ENCODE assay signal across 8 cellular contexts in genomic region chr1:151005729-151006330, GRCh38. TPM values are rescaled to one million over a fixed set of nuclear protein-coding genes. Genes with fewer than 3 reads are reported as not detected.
DNase-seq lines count a peak whose midpoint lies in the region; ATAC-seq and TF ChIP-seq lines count a peak whose summit lies in the region.

No MANE protein-coding gene starts in this region.

- CTCF ChIA-PET in activated CD4-positive, alpha-beta T cell treated with anti-CD3 and anti-CD28 coated beads, Interleukin-2, amount 10 ng/mL, durations not matched to agents 7 days and 5 days (lab: Charles Lee): interaction anchor here (0.8 to 4.3 kb wide), 18 partner anchors 11 to 520 kb away, joined by 3 to 41 read pairs (median 3); partner anchors contain the start of genes ANXA9, C1orf56, CDC42SE1 and CERS2

- H3K36me3 Mint-ChIP-seq in activated CD4-positive, alpha-beta T cell treated with anti-CD3 and anti-CD28 coated beads, Interleukin-2, amount 10 ng/mL, durations not matched to agents 7 days and 5 days (ENCODE audit: low read depth): peaks cover 16% of the 10 kb centered on the region
- peaks cover 1% of the 10 kb centered on the region for H3K36me3 Mint-ChIP-seq in activated naive CD8-positive, alpha-beta T cell treated with anti-CD3 and anti-CD28 coated beads for 36 hours

- intact Hi-C loops in left colon (cut with DNase I, micrococcal nuclease): no loop called here
- intact Hi-C loops in testis (cut with DNase I; ENCODE audit: low total_unique reads): no loop called here

- WGBS in testis, 2 donors: 18 to 29% methylated on average over 4 of the region's 4 CpGs

- H3K4me1 ChIP-seq in testis: peaks cover 40% of the 10 kb centered on the region

- POLR2A ChIA-PET in activated CD4-positive, alpha-beta T cell treated with anti-CD3 and anti-CD28 coated beads, Interleukin-2, amount 10 ng/mL, durations not matched to agents 7 days and 5 days (lab: Charles Lee): no interaction called here

- no peak for TF ChIP-seq CTCF in testis (IDR thresholded peaks at IDR 0.05)

- H3K9me3 Mint-ChIP-seq in activated CD4-positive, alpha-beta T cell treated with anti-CD3 and anti-CD28 coated beads, Interleukin-2, amount 10 ng/mL, durations not matched to agents 7 days and 5 days: no peaks in the 10 kb centered on the region
- H3K9me3 Mint-ChIP-seq in activated naive CD8-positive, alpha-beta T cell treated with anti-CD3 and anti-CD28 coated beads for 36 hours: no peaks in the 10 kb centered on the region

- ATAC-seq in left colon: peak; percentile 2
- ATAC-seq in HG03469 (IDR thresholded peaks at IDR 0.05; ENCODE audit: unreplicated experiment): no peak

- no peak for TF ChIP-seq POLR2A in testis (IDR thresholded peaks at IDR 0.05)

- peak overlapping the region; percentile 61 to 64 for H3K4me3 ChIP-seq in testis

- no peaks in the 10 kb centered on the region for H3K27me3 ChIP-seq in testis

- peak overlapping the region; percentile 98 for H3K4me3 Mint-ChIP-seq in activated CD4-positive, alpha-beta T cell treated with anti-CD3 and anti-CD28 coated beads, Interleukin-2, amount 10 ng/mL, durations not matched to agents 7 days and 5 days
- peak overlapping the region; percentile 94 for H3K4me3 Mint-ChIP-seq in activated naive CD8-positive, alpha-beta T cell treated with anti-CD3 and anti-CD28 coated beads for 36 hours

- H3K27ac Mint-ChIP-seq in activated CD4-positive, alpha-beta T cell treated with anti-CD3 and anti-CD28 coated beads, Interleukin-2, amount 10 ng/mL, durations not matched to agents 7 days and 5 days: peak overlapping the region; percentile 94
- H3K27ac Mint-ChIP-seq in activated naive CD8-positive, alpha-beta T cell treated with anti-CD3 and anti-CD28 coated beads for 36 hours: peak overlapping the region; percentile 85

- no peaks in the 10 kb centered on the region for H3K27me3 Mint-ChIP-seq in activated CD4-positive, alpha-beta T cell treated with anti-CD3 and anti-CD28 coated beads, Interleukin-2, amount 10 ng/mL, durations not matched to agents 7 days and 5 days
- H3K27me3 Mint-ChIP-seq in activated naive CD8-positive, alpha-beta T cell treated with anti-CD3 and anti-CD28 coated beads for 36 hours: no peaks in the 10 kb centered on the region

- peaks cover 87% of the 10 kb centered on the region for H3K4me1 Mint-ChIP-seq in activated CD4-positive, alpha-beta T cell treated with anti-CD3 and anti-CD28 coated beads, Interleukin-2, amount 10 ng/mL, durations not matched to agents 7 days and 5 days
- H3K4me1 Mint-ChIP-seq in activated naive CD8-positive, alpha-beta T cell treated with anti-CD3 and anti-CD28 coated beads for 36 hours: peaks cover 62% of the 10 kb centered on the region

- DNase-seq in activated CD4-positive, alpha-beta T cell treated with anti-CD3 and anti-CD28 coated beads, Interleukin-2, amount 10 ng/mL, durations not matched to agents 7 days and 5 days: no peak
- no peak for DNase-seq in activated CD4-positive, alpha-beta T cell treated with anti-CD3 and anti-CD28 coated beads, Interleukin-2, amount 50 U/mL, for 4 hours
- no peak for DNase-seq in activated naive CD8-positive, alpha-beta T cell treated with anti-CD3 and anti-CD28 coated beads for 36 hours
- no peak for DNase-seq in left colon
- DNase-seq in testis: no peak
- DNase-seq in HCEC 1CT: no peak
- DNase-seq in NCI-H2171 treated with DMSO at 0.1 percent for 48 hours (lab: John Stamatoyannopoulos, UW): no peak

- peak overlapping the region; percentile 93 to 95 for H3K27ac ChIP-seq in testis

- no peaks in the 10 kb centered on the region for H3K9me3 ChIP-seq in testis

- H3K36me3 ChIP-seq in testis (ENCODE audit: low read depth, missing control alignments): no peaks in the 10 kb centered on the region

RNA-seq across cellular contexts. Expression of gene MINDY1, which starts 0.9 kb away (rescaled TPM):
- total RNA-seq in activated CD4-positive, alpha-beta T cell treated with anti-CD3 and anti-CD28 coated beads, Interleukin-2, amount 10 ng/mL, durations not matched to agents 7 days and 5 days: 10 to 100 TPM; 23.9 to 24.3 TPM
- 10 to 100 TPM in 1 of 2 experiments, 1 to 10 TPM in 1; 9.4 to 11.6 TPM for total RNA-seq in activated naive CD8-positive, alpha-beta T cell treated with anti-CD3 and anti-CD28 coated beads for 36 hours
- total RNA-seq in left colon (10 to 100 TPM; 43.5 to 50.4 TPM), testis (10 to 100 TPM; 49.8 to 69.8 TPM)
- 56.9 TPM for polyA plus RNA-seq in testis (ENCODE audit: insufficient read depth, low read depth, low replicate concordance)

RNA-seq across cellular contexts. Expression of gene PRUNE1, which starts 2.4 kb away (rescaled TPM):
- 10 to 100 TPM; 18.8 to 19.1 TPM for total RNA-seq in activated CD4-positive, alpha-beta T cell treated with anti-CD3 and anti-CD28 coated beads, Interleukin-2, amount 10 ng/mL, durations not matched to agents 7 days and 5 days
- total RNA-seq in activated naive CD8-positive, alpha-beta T cell treated with anti-CD3 and anti-CD28 coated beads for 36 hours: 10 to 100 TPM; 13.0 to 14.4 TPM
- total RNA-seq in left colon: 10 to 100 TPM; 18.9 to 19.0 TPM
- 10 to 100 TPM; 41.1 to 63.9 TPM for total RNA-seq in testis
- polyA plus RNA-seq in testis (ENCODE audit: insufficient read depth, low read depth, low replicate concordance): 45.5 TPM

RNA-seq across cellular contexts. Expression of gene ANXA9, which starts 23.7 kb away (rescaled TPM):
- under 1 TPM in 1 of 2 experiments, not detected in 1; 0.10 TPM for total RNA-seq in activated CD4-positive, alpha-beta T cell treated with anti-CD3 and anti-CD28 coated beads, Interleukin-2, amount 10 ng/mL, durations not matched to agents 7 days and 5 days
- not detected for total RNA-seq in activated naive CD8-positive, alpha-beta T cell treated with anti-CD3 and anti-CD28 coated beads for 36 hours
- total RNA-seq in left colon (not detected), testis (1 to 10 TPM; 5.1 to 6.9 TPM)
- 5.7 TPM for polyA plus RNA-seq in testis (ENCODE audit: insufficient read depth, low read depth, low replicate concordance)

RNA-seq across cellular contexts. Expression of gene BNIPL, which starts 30.6 kb away (rescaled TPM):
- total RNA-seq in activated CD4-positive, alpha-beta T cell treated with anti-CD3 and anti-CD28 coated beads, Interleukin-2, amount 10 ng/mL, durations not matched to agents 7 days and 5 days: 1 to 10 TPM in 1 of 2 experiments, under 1 TPM in 1; 0.99 to 1.5 TPM
- under 1 TPM; 0.52 to 0.54 TPM for total RNA-seq in activated naive CD8-positive, alpha-beta T cell treated with anti-CD3 and anti-CD28 coated beads for 36 hours
- total RNA-seq in left colon (under 1 TPM; 0.61 to 0.75 TPM), testis (1 to 10 TPM; 3.6 to 9.3 TPM)
- 5.0 TPM for polyA plus RNA-seq in testis (ENCODE audit: insufficient read depth, low read depth, low replicate concordance)

RNA-seq across cellular contexts. Expression of gene CERS2, which starts 31.2 kb away (rescaled TPM):
- 100 to 1,000 TPM; 173 to 192 TPM for total RNA-seq in activated CD4-positive, alpha-beta T cell treated with anti-CD3 and anti-CD28 coated beads, Interleukin-2, amount 10 ng/mL, durations not matched to agents 7 days and 5 days
- total RNA-seq in activated naive CD8-positive, alpha-beta T cell treated with anti-CD3 and anti-CD28 coated beads for 36 hours: 100 to 1,000 TPM; 160 to 166 TPM
- total RNA-seq in left colon: 100 to 1,000 TPM; 179 to 205 TPM
- total RNA-seq in testis: 100 to 1,000 TPM in 1 of 2 donors, 10 to 100 TPM in 1; 92.7 to 116 TPM
- 138 TPM for polyA plus RNA-seq in testis (ENCODE audit: insufficient read depth, low read depth, low replicate concordance)

Comparison
In these comparisons a context has a peak if more than half of its experiments do, and no peak if none do; other contexts are left out.
1. RNA of gene ANXA9, which starts 23.7 kb away (total RNA-seq): 5.1 to 6.9 TPM in testis; 0.10 TPM in activated CD4-positive, alpha-beta T cell treated with anti-CD3 and anti-CD28 coated beads, Interleukin-2, amount 10 ng/mL, durations not matched to agents 7 days and 5 days, not detected in activated naive CD8-positive, alpha-beta T cell treated with anti-CD3 and anti-CD28 coated beads for 36 hours and not detected in left colon; every median in the first group is over 4 times any median in the second.